11 cellular contexts compared by ENCODE assay signal in genomic region chr7:768881-769504, GRCh38. TPM values are rescaled to one million over a fixed set of nuclear protein-coding genes. Genes with fewer than 3 reads are reported as not detected.
A peak's percentile ranks its signal among the peaks of the same experiment; 100 is the strongest.
DNase-seq lines count a peak whose midpoint lies in the region; ATAC-seq, FAIRE-seq and TF ChIP-seq lines count a peak whose summit lies in the region.
"Had no signal": no experiment of that assay in that cellular context is flagged by ENCODE, and none has a peak within 500 bp of the region (broad histone marks: within the 10 kb centered on the region; RNA-seq: fewer than 3 reads in every experiment).

No MANE protein-coding gene starts in this region.

- H3K27ac Mint-ChIP-seq in neural progenitor cell: no peak overlapping the region
- H3K27ac Mint-ChIP-seq: stimulated activated memory B cell treated with anti-CD40 and anti-IgM and Interleukin-4, amounts not matched to agents 10 μg/mL and 1 μg/mL and 100 μg/mL, for 72 hours had no signal

- H3K79me2 ChIP-seq in neural progenitor cell (ENCODE audit: low read depth): no peaks in the 10 kb centered on the region

- intact Hi-C loops in esophagus muscularis mucosa (cut with DNase I): no loop called here
- intact Hi-C loops in prostate gland (cut with DNase I): no loop called here

- H2AFZ ChIP-seq in neural progenitor cell (replicated peaks): no peak overlapping the region

- peaks cover 19 to 59% (median 39%) of the 10 kb centered on the region in 4 donors for H3K36me3 ChIP-seq in esophagus muscularis mucosa
- H3K36me3 ChIP-seq in neural progenitor cell: no peaks in the 10 kb centered on the region
- H3K36me3 ChIP-seq in prostate gland: peaks cover 3 to 5% of the 10 kb centered on the region in 2 donors

- no peak for FAIRE-seq in GM12891 (lab: Jason Lieb, UNC)
- FAIRE-seq: TTC549 had no signal

- TF ChIP-seq EP300 in esophagus muscularis mucosa (IDR thresholded peaks at IDR 0.05): no peak

- peaks cover 27 to 40% (median 36%) of the 10 kb centered on the region in 4 donors for H3K4me1 ChIP-seq in esophagus muscularis mucosa
- H3K4me1 ChIP-seq in neural progenitor cell: no peaks in the 10 kb centered on the region
- peaks cover 16% of the 10 kb centered on the region for H3K4me1 ChIP-seq in prostate gland (replicated peaks)

- no peak overlapping the region for H3K4me3 Mint-ChIP-seq in neural progenitor cell

- H3K4me1 Mint-ChIP-seq in neural progenitor cell: no peaks in the 10 kb centered on the region

- 81% methylated on average over 22 of the region's 36 CpGs for WGBS in esophagus muscularis mucosa
- 58% methylated on average over 36 of the region's 36 CpGs for WGBS in prostate gland

- peaks cover 2% of the 10 kb centered on the region for H3F3A ChIP-seq in neural progenitor cell (ENCODE audit: low read depth)

- peaks cover 2% of the 10 kb centered on the region for H3K9me3 Mint-ChIP-seq in neural progenitor cell
- H3K9me3 Mint-ChIP-seq: stimulated activated memory B cell treated with anti-CD40 and anti-IgM and Interleukin-4, amounts not matched to agents 10 μg/mL and 1 μg/mL and 100 μg/mL, for 72 hours had no signal

- peaks cover 5% of the 10 kb centered on the region for H3K27me3 Mint-ChIP-seq in neural progenitor cell (ENCODE audit: insufficient read depth, low read depth)
- H3K27me3 Mint-ChIP-seq: progenitor cell of endocrine pancreas; stimulated activated memory B cell treated with anti-CD40 and anti-IgM and Interleukin-4, amounts not matched to agents 10 μg/mL and 1 μg/mL and 100 μg/mL, for 72 hours had no signal

- no peaks in the 10 kb centered on the region for H3K9me3 ChIP-seq in esophagus muscularis mucosa
- no peaks in the 10 kb centered on the region for H3K9me3 ChIP-seq in neural progenitor cell (ENCODE audit: low read depth)
- no peaks in the 10 kb centered on the region for H3K9me3 ChIP-seq in prostate gland

- peaks cover 19% of the 10 kb centered on the region for H3K36me3 Mint-ChIP-seq in neural progenitor cell

- no peaks in the 10 kb centered on the region for H4K20me1 ChIP-seq in neural progenitor cell (ENCODE audit: low read depth)

- no peaks in the 10 kb centered on the region for H3K27me3 ChIP-seq in esophagus muscularis mucosa
- H3K27me3 ChIP-seq in neural progenitor cell: no peaks in the 10 kb centered on the region
- no peaks in the 10 kb centered on the region for H3K27me3 ChIP-seq in prostate gland (replicated peaks; ENCODE audit: insufficient read depth)

- DNase-seq in C1 segment of cervical spinal cord (lab: John Stamatoyannopoulos, UW) (peak in 9 of 14 donors; percentile 16 to 92 (median 48)), NCI-H1105 (lab: John Stamatoyannopoulos, UW) (peak; percentile 23), esophagus muscularis mucosa (ENCODE audit: extremely low spot score) (no peak), neural progenitor cell (ENCODE audit: low spot score) (peak; percentile 68), prostate gland (ENCODE audit: low spot score) (no peak), GM12891 (ENCODE audit: insufficient read length, low spot score) (no peak)
- no peak for DNase-seq in activated effector memory CD4-positive, alpha-beta T cell treated with Interleukin-2 at 50 U/mL for 16 hours

- TF ChIP-seq POLR2A in esophagus muscularis mucosa (IDR thresholded peaks at IDR 0.05; ENCODE audit: low read depth): no peak
- no peak for TF ChIP-seq POLR2A in prostate gland (IDR thresholded peaks at IDR 0.05)
- no peak for TF ChIP-seq POLR2A in GM12891 (IDR thresholded peaks at IDR 0.05; ENCODE audit: low read depth, low read length)

- peak overlapping the region; percentile 1 to 87 (median 57) for H3K27ac ChIP-seq in esophagus muscularis mucosa (replicated peaks in 1 of 4)
- H3K27ac ChIP-seq in neural progenitor cell: no peak overlapping the region
- no peak overlapping the region for H3K27ac ChIP-seq in prostate gland

- no peak for ATAC-seq in HG03378 (IDR thresholded peaks at IDR 0.05; ENCODE audit: unreplicated experiment)

- peak overlapping the region in 1 of 4 donors; percentile 8 for H3K4me3 ChIP-seq in esophagus muscularis mucosa
- no peak overlapping the region for H3K4me3 ChIP-seq in neural progenitor cell
- H3K4me3 ChIP-seq in prostate gland: peak overlapping the region in 1 of 2 donors; percentile 8

- no peak overlapping the region for H3K4me2 ChIP-seq in neural progenitor cell

- H3K9ac ChIP-seq in neural progenitor cell: no peak overlapping the region

- no peak for TF ChIP-seq CTCF in esophagus muscularis mucosa (IDR thresholded peaks at IDR 0.05)
- peak; percentile 39 for TF ChIP-seq CTCF in neural progenitor cell (IDR thresholded peaks at IDR 0.05)
- no peak for TF ChIP-seq CTCF in prostate gland (IDR thresholded peaks at IDR 0.05)

TF ChIP-seq in GM12891, 5 proteins besides CTCF, POLR2A, EP300 and RAD21:
- TF ChIP-seq POLR2AphosphoS5 (IDR thresholded peaks at IDR 0.05; ENCODE audit: low read depth, low read length): no peak

RNA-seq across cellular contexts. Expression of gene PRKAR1B, which starts 41.9 kb away (rescaled TPM):
- total RNA-seq in esophagus muscularis mucosa (10 to 100 TPM; 15.4 to 46.9 (median 31.4) TPM), neural progenitor cell (ENCODE audit: low replicate concordance) (11.8 and 15.6 TPM in 2 replicates), prostate gland (10 to 100 TPM; 20.2 to 44.8 TPM)
- polyA plus RNA-seq in GM12891 (2012; ENCODE audit: low read depth, missing spikeins): 15.4 TPM

RNA-seq across cellular contexts. Expression of gene DNAAF5, which starts 42.5 kb away (rescaled TPM):
- total RNA-seq in esophagus muscularis mucosa: 10 to 100 TPM; 21.2 to 32.7 (median 29.4) TPM
- 23.5 and 45.2 TPM in 2 replicates for total RNA-seq in neural progenitor cell (ENCODE audit: low replicate concordance)
- total RNA-seq in prostate gland: 10 to 100 TPM; 30.8 to 52.0 TPM
- polyA plus RNA-seq in GM12891 (2012; ENCODE audit: low read depth, missing spikeins): 13.6 TPM

Comparison
In these comparisons a context has a peak if more than half of its experiments do, and no peak if none do; other contexts are left out.
1. DNase-seq: peak in C1 segment of cervical spinal cord (9 of 14), NCI-H1105 (single experiment) and neural progenitor cell (single experiment); none in esophagus muscularis mucosa (single experiment), prostate gland (single experiment), activated effector memory CD4-positive, alpha-beta T cell treated with Interleukin-2 at 50 U/mL for 16 hours (single experiment) and GM12891 (single experiment).
2. H3K27ac ChIP-seq: peak in esophagus muscularis mucosa (4 of 4); none in neural progenitor cell (single experiment) and prostate gland (0 of 2).